17 cellular contexts compared by ENCODE assay signal in the genomic region with DNA sequence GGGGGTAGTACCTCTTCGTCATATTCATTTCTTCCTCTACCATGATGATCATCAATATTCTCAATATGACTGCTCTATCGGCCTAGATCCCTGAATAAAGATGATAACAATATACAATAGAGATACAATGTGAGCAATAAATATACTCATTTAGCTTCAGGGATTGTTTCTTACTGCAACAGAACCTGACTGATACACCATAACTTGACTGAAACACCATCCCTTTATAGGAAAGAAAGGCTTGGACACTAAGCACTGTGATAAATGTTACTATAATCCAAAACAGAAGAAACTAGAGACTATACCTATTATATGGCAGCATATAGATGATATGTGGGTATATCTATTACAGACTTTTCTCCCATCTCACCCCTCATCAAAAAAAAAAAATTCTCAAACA. TPM values are rescaled to one million over a fixed set of nuclear protein-coding genes. Genes with fewer than 3 reads are reported as not detected.
A peak's percentile ranks its signal among the peaks of the same experiment; 100 is the strongest.
DNase-seq lines count a peak whose midpoint lies in the region; ATAC-seq, FAIRE-seq and TF ChIP-seq lines count a peak whose summit lies in the region.
"Had no signal": no experiment of that assay in that cellular context is flagged by ENCODE, and none has a peak within 500 bp of the region (broad histone marks: within the 10 kb centered on the region; RNA-seq: fewer than 3 reads in every experiment).

No MANE protein-coding gene starts in this region.

- TF ChIP-seq CTCF in IMR-90 (conservative IDR thresholded peaks at IDR 0.05; ENCODE audit: low read depth, low read length) (no peak), ascending aorta (IDR thresholded peaks at IDR 0.05) (no peak), kidney (IDR thresholded peaks at IDR 0.05; ENCODE audit: borderline replicate concordance, extremely low read depth, insufficient read depth) (no peak)

- POLR2A ChIA-PET in IMR-90 (lab: Charles Lee; ENCODE audit: unreplicated experiment) = no interaction called here

- no peak overlapping the region for H4K8ac ChIP-seq in IMR-90 (ENCODE audit: low read depth in 2 of 2, low read length in 2 of 2)

- no peak for TF ChIP-seq POLR2A in IMR-90 (IDR thresholded peaks at IDR 0.05; ENCODE audit: low read depth, low read length)

- H3K27ac ChIP-seq in IMR-90 (ENCODE audit: insufficient read depth, low read length) (peak overlapping the region; percentile 5; the same call in 1 of the 2 replicates), ascending aorta (peak overlapping the region; percentile 90 to 93), mesodermal cell (ENCODE audit: low read depth, low read length, severe bottlenecking) (peak overlapping the region; percentile 91), stomach smooth muscle (ENCODE audit: low read length) (peak overlapping the region; percentile 94), kidney (ENCODE audit: low read depth in 2 of 2, low read length in 2 of 2) (no peak overlapping the region)
- H3K27ac ChIP-seq: KMS-11 had no signal

- H4K91ac ChIP-seq in IMR-90 (ENCODE audit: insufficient read depth, low read depth, low read length) = no peak overlapping the region

- H2BK15ac ChIP-seq in IMR-90 (ENCODE audit: low read depth, low read length) = no peak overlapping the region

- TF ChIP-seq RAD21 in IMR-90 (IDR thresholded peaks at IDR 0.05; ENCODE audit: low read length) = no peak

- intact Hi-C loops in IMR-90 (cut with micrococcal nuclease) (no loop called here), ascending aorta (cut with DNase I) (no loop called here), kidney (cut with DNase I) (no loop called here)

- H3K4ac ChIP-seq in IMR-90 (ENCODE audit: low read depth, low read length) = no peak overlapping the region

- H3K9ac ChIP-seq in IMR-90 (ENCODE audit: low read depth, low read length) = no peak overlapping the region
- no peak overlapping the region for H3K9ac ChIP-seq in stomach smooth muscle (ENCODE audit: low read length in 2 of 2)
- H3K9ac ChIP-seq in kidney (ENCODE audit: low read length in 2 of 2) = no peak overlapping the region
- H3K9ac ChIP-seq: KMS-11 had no signal

- no peak for ATAC-seq in IMR-90 (ENCODE audit: low read depth)
- ATAC-seq in HG03520 (IDR thresholded peaks at IDR 0.05; ENCODE audit: unreplicated experiment) = no peak

- no peak for FAIRE-seq in kidney (lab: Jason Lieb, UNC)
- FAIRE-seq: D721Med, G401.6, GM12892, GM19239 had no signal

- H2AK5ac ChIP-seq in IMR-90 (ENCODE audit: low read depth, low read length) = no peak overlapping the region

- no peak overlapping the region for H2BK120ac ChIP-seq in IMR-90 (ENCODE audit: low read depth, low read length)

- no peaks in the 10 kb centered on the region for H4K20me1 ChIP-seq in IMR-90 (ENCODE audit: insufficient read depth, low read length)

- H4K5ac ChIP-seq in IMR-90 (ENCODE audit: low read depth, low read length) = no peak overlapping the region

- H2AK9ac ChIP-seq in IMR-90 (replicated peaks; ENCODE audit: low read depth, low read length, poor library complexity) = no peak overlapping the region

- H3K18ac ChIP-seq in IMR-90 (ENCODE audit: low read depth, low read length) = no peak overlapping the region

- no peak overlapping the region for H2AFZ ChIP-seq in IMR-90 (replicated peaks; ENCODE audit: low read length, poor library complexity)

- H3K4me3 ChIP-seq in IMR-90 (ENCODE audit: insufficient read depth, low read depth, low read length) = no peak overlapping the region
- H3K4me3 ChIP-seq in ascending aorta = peak overlapping the region in 1 of 2 donors; percentile 69
- no peak overlapping the region for H3K4me3 ChIP-seq in mesodermal cell (ENCODE audit: extremely low read depth, insufficient read depth, low read length, poor library complexity, severe bottlenecking)
- H3K4me3 ChIP-seq in stomach smooth muscle (ENCODE audit: low read length in 2 of 2) = peak overlapping the region in 1 of 2 donors; percentile 84
- no peak overlapping the region for H3K4me3 ChIP-seq in kidney (ENCODE audit: low read length in 2 of 2)

- no peak overlapping the region for H2BK5ac ChIP-seq in IMR-90 (ENCODE audit: low read depth, low read length, poor library complexity, severe bottlenecking)

- H3K14ac ChIP-seq in IMR-90 (replicated peaks; ENCODE audit: low read depth, low read length) = no peak overlapping the region

- peaks cover 2% of the 10 kb centered on the region for H3K4me1 ChIP-seq in IMR-90 (ENCODE audit: control insufficient read depth, insufficient read depth, low read length)
- H3K4me1 ChIP-seq in ascending aorta = peaks cover 0 to 3% of the 10 kb centered on the region in 2 donors
- H3K4me1 ChIP-seq in mesodermal cell (ENCODE audit: control insufficient read depth, insufficient read depth, low read length, poor library complexity, severe bottlenecking) = peaks cover 9% of the 10 kb centered on the region
- H3K4me1 ChIP-seq in stomach smooth muscle (ENCODE audit: control insufficient read depth, insufficient read depth, low read length) = no peaks in the 10 kb centered on the region
- H3K4me1 ChIP-seq in kidney (ENCODE audit: control insufficient read depth in 1 of 2, insufficient read depth in 1 of 2, low read depth in 1 of 2, low read length in 2 of 2) = no peaks in the 10 kb centered on the region
- H3K4me1 ChIP-seq: BE2C had no signal

- no peak overlapping the region for H3K23ac ChIP-seq in IMR-90 (ENCODE audit: low read depth, low read length)

- in situ Hi-C loops in IMR-90 (cut with MboI; ENCODE audit: low sequenced_read_pairs) = no loop called here

- BruUV-seq in IMR-90 (replicated peaks; lab: Mats Ljungman, UMichigan) = no TSS peak

- no peaks in the 10 kb centered on the region for H3K79me1 ChIP-seq in IMR-90 (ENCODE audit: low read depth in 1 of 2, low read length in 2 of 2)

- no peaks in the 10 kb centered on the region for H3K27me3 ChIP-seq in IMR-90 (ENCODE audit: control insufficient read depth, insufficient read depth, low read length)
- H3K27me3 ChIP-seq in ascending aorta = no peaks in the 10 kb centered on the region
- H3K27me3 ChIP-seq in stomach smooth muscle (ENCODE audit: control insufficient read depth in 1 of 2, insufficient read depth in 2 of 2, low read length in 2 of 2) = no peaks in the 10 kb centered on the region

- DNase-seq in IMR-90 (no peak), ascending aorta (ENCODE audit: low spot score in 2 of 2) (no peak), germinal center (ENCODE audit: low spot score) (no peak), kidney (no peak)
- DNase-seq: BE2C; CD4-positive, alpha-beta memory T cell; DMS79 treated with DMSO at 0.1 percent for 48 hours; NCI-H1694 treated with DMSO at 0.1 percent for 48 hours had no signal

- H2BK20ac ChIP-seq in IMR-90 (ENCODE audit: low read depth, low read length) = no peak overlapping the region

- H3K36me3 ChIP-seq in IMR-90 (ENCODE audit: control insufficient read depth, insufficient read depth, low read length) = no peaks in the 10 kb centered on the region
- H3K36me3 ChIP-seq in ascending aorta = no peaks in the 10 kb centered on the region
- peaks cover under 1% of the 10 kb centered on the region for H3K36me3 ChIP-seq in mesodermal cell (ENCODE audit: control insufficient read depth, insufficient read depth, low read length)
- no peaks in the 10 kb centered on the region for H3K36me3 ChIP-seq in stomach smooth muscle (ENCODE audit: control insufficient read depth in 2 of 2, insufficient read depth in 2 of 2, low read length in 2 of 2)
- no peaks in the 10 kb centered on the region for H3K36me3 ChIP-seq in kidney (ENCODE audit: control insufficient read depth in 1 of 2, insufficient read depth in 2 of 2, low read length in 2 of 2)
- H3K36me3 ChIP-seq: BE2C had no signal

- no peaks in the 10 kb centered on the region for H3K9me1 ChIP-seq in IMR-90 (ENCODE audit: insufficient read depth, low read length)

- no peak overlapping the region; the same call in 1 of the 2 replicates for H3K56ac ChIP-seq in IMR-90 (ENCODE audit: extremely low read depth, insufficient read depth, low read length)

- H3K9me3 ChIP-seq in IMR-90 (ENCODE audit: control insufficient read depth, insufficient read depth, low read length) (no peaks in the 10 kb centered on the region), ascending aorta (no peaks in the 10 kb centered on the region), mesodermal cell (ENCODE audit: control insufficient read depth, low read length) (peaks cover 5% of the 10 kb centered on the region), stomach smooth muscle (ENCODE audit: control insufficient read depth in 2 of 2, low read length in 2 of 2) (no peaks in the 10 kb centered on the region), kidney (ENCODE audit: control insufficient read depth in 1 of 2, low read length in 2 of 2) (no peaks in the 10 kb centered on the region)
- H3K9me3 ChIP-seq: BE2C had no signal

- no CpG with 5 or more reads among the region's 2 CpGs for WGBS in IMR-90 (ENCODE audit: extremely low coverage in 2 of 2, insufficient read length in 1 of 2), 2 experiments
- WGBS in mesodermal cell (ENCODE audit: insufficient coverage in 2 of 2), 2 experiments = 100% methylated on average over 1 of the region's 2 CpGs; no CpG with 5 or more reads in 1 of the 2 experiments

- dilution Hi-C loops in IMR-90 (cut with HindIII; ENCODE audit: low sequenced_read_pairs, unreplicated experiment) = no loop called here

- CTCF ChIA-PET in IMR-90 (lab: Yijun Ruan, JAX) = no interaction called here

- H3K4me2 ChIP-seq in IMR-90 (ENCODE audit: low read depth, low read length) = peak overlapping the region; percentile 85
- H3K4me2 ChIP-seq: KMS-11 had no signal

TF ChIP-seq in IMR-90, 13 proteins besides CTCF, POLR2A, EP300 and RAD21 (continues in another document):
- TF ChIP-seq, protein P1, sequence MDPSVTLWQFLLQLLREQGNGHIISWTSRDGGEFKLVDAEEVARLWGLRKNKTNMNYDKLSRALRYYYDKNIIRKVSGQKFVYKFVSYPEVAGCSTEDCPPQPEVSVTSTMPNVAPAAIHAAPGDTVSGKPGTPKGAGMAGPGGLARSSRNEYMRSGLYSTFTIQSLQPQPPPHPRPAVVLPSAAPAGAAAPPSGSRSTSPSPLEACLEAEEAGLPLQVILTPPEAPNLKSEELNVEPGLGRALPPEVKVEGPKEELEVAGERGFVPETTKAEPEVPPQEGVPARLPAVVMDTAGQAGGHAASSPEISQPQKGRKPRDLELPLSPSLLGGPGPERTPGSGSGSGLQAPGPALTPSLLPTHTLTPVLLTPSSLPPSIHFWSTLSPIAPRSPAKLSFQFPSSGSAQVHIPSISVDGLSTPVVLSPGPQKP (IDR thresholded peaks at IDR 0.05; ENCODE audit: borderline replicate concordance, low read depth, low read length) = no peak
- TF ChIP-seq MAZ (IDR thresholded peaks at IDR 0.05; ENCODE audit: borderline replicate concordance, low read depth, low read length) = no peak
- TF ChIP-seq RCOR1 (IDR thresholded peaks at IDR 0.05; ENCODE audit: insufficient replicate concordance, low read length) = no peak
- no peak for TF ChIP-seq CEBPB (IDR thresholded peaks at IDR 0.05; ENCODE audit: low read depth, low read length)

RNA-seq across cellular contexts. Expression of a gene that starts 1.2 kb away (rescaled TPM):
- total RNA-seq in IMR-90 (2012; rRNA removed) (7.8 and 9.5 TPM in 2 replicates), ascending aorta (12.9 TPM), kidney (20.0 TPM)
- polyA plus RNA-seq in IMR-90 (2012; rRNA removed) (33.9 and 45.1 TPM in 2 replicates), kidney (ENCODE audit: insufficient read depth, low read depth, low replicate concordance) (4.0 TPM)
- polyA plus RNA-seq in IMR-90 (2012; cell fraction: cytosol; rRNA removed) = 15.1 and 28.6 TPM in 2 replicates
- 27.1 and 30.8 TPM in 2 replicates for polyA plus RNA-seq in IMR-90 (2012; cell fraction: nucleus; rRNA removed; ENCODE audit: low replicate concordance)
- 24.5 TPM for polyA plus RNA-seq in mesodermal cell (2013, experiment 1 of 2)
- 15.3 TPM for polyA plus RNA-seq in mesodermal cell (2013, experiment 2 of 2)
- total RNA-seq: CD4-positive, alpha-beta memory T cell; MCF 10A had no signal
- polyA plus RNA-seq: CD4-positive, alpha-beta memory T cell had no signal

Comparison
In these comparisons a context has a peak if more than half of its experiments do, and no peak if none do; other contexts are left out.
1. H3K27ac ChIP-seq: peak in IMR-90 (single experiment), ascending aorta (2 of 2), mesodermal cell (single experiment) and stomach smooth muscle (single experiment); none in kidney (0 of 2).